ENCODE assay signal across 1 cellular context in the genomic region with DNA sequence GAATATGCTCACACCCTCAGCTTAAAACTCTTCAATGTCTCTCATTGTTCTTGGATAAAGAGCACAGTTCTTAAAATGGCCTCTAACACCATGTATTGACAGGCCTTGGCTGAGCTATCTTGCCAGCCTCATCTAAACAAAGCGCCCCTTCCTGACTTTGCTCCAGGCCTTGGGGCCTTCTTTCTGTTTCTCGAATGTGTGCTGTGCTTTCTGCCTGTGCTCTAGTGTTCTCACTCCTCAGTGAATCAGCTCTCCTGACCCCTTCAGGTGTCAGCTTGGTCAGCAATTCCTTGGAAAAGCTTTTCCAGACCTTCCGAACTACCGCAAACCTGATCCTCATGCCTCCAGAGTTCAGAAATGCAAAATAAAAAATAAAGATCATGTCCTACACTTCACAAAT.
TF ChIP-seq lines count a peak whose summit lies in the region.

No MANE protein-coding gene starts in this region.

TF ChIP-seq in GM23338, 12 proteins besides CTCF, POLR2A, EP300 and RAD21 (continued from another document):
- TF ChIP-seq, protein P1, sequence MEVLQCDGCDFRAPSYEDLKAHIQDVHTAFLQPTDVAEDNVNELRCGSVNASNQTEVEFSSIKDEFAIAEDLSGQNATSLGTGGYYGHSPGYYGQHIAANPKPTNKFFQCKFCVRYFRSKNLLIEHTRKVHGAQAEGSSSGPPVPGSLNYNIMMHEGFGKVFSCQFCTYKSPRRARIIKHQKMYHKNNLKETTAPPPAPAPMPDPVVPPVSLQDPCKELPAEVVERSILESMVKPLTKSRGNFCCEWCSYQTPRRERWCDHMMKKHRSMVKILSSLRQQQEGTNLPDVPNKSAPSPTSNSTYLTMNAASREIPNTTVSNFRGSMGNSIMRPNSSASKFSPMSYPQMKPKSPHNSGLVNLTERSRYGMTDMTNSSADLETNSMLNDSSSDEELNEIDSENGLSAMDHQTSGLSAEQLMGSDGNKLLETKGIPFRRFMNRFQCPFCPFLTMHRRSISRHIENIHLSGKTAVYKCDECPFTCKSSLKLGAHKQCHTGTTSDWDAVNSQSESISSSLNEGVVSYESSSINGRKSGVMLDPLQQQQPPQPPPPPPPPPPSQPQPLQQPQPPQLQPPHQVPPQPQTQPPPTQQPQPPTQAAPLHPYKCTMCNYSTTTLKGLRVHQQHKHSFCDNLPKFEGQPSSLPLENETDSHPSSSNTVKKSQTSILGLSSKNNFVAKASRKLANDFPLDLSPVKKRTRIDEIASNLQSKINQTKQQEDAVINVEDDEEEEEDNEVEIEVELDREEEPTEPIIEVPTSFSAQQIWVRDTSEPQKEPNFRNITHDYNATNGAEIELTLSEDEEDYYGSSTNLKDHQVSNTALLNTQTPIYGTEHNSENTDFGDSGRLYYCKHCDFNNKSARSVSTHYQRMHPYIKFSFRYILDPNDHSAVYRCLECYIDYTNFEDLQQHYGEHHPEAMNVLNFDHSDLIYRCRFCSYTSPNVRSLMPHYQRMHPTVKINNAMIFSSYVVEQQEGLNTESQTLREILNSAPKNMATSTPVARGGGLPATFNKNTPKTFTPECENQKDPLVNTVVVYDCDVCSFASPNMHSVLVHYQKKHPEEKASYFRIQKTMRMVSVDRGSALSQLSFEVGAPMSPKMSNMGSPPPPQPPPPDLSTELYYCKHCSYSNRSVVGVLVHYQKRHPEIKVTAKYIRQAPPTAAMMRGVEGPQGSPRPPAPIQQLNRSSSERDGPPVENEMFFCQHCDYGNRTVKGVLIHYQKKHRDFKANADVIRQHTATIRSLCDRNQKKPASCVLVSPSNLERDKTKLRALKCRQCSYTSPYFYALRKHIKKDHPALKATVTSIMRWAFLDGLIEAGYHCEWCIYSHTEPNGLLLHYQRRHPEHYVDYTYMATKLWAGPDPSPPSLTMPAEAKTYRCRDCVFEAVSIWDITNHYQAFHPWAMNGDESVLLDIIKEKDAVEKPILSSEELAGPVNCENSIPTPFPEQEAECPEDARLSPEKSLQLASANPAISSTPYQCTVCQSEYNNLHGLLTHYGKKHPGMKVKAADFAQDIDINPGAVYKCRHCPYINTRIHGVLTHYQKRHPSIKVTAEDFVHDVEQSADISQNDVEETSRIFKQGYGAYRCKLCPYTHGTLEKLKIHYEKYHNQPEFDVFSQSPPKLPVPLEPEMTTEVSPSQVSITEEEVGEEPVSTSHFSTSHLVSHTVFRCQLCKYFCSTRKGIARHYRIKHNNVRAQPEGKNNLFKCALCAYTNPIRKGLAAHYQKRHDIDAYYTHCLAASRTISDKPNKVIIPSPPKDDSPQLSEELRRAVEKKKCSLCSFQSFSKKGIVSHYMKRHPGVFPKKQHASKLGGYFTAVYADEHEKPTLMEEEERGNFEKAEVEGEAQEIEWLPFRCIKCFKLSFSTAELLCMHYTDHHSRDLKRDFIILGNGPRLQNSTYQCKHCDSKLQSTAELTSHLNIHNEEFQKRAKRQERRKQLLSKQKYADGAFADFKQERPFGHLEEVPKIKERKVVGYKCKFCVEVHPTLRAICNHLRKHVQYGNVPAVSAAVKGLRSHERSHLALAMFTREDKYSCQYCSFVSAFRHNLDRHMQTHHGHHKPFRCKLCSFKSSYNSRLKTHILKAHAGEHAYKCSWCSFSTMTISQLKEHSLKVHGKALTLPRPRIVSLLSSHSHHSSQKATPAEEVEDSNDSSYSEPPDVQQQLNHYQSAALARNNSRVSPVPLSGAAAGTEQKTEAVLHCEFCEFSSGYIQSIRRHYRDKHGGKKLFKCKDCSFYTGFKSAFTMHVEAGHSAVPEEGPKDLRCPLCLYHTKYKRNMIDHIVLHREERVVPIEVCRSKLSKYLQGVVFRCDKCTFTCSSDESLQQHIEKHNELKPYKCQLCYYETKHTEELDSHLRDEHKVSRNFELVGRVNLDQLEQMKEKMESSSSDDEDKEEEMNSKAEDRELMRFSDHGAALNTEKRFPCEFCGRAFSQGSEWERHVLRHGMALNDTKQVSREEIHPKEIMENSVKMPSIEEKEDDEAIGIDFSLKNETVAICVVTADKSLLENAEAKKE (CRISPR knock-in tag; IDR thresholded peaks at IDR 0.05): no peak
- TF ChIP-seq JUNB (IDR thresholded peaks at IDR 0.05; ENCODE audit: unreplicated experiment): no peak
- no peak for TF ChIP-seq ETS1 (IDR thresholded peaks at IDR 0.05)
- no peak for TF ChIP-seq NANOG (IDR thresholded peaks at IDR 0.05; ENCODE audit: borderline replicate concordance)
- no peak for TF ChIP-seq ZNF331 (CRISPR knock-in tag; IDR thresholded peaks at IDR 0.05; ENCODE audit: low read depth)
- TF ChIP-seq CREB1 (CRISPR knock-in tag; IDR thresholded peaks at IDR 0.05; ENCODE audit: low read depth): no peak
